18 cellular contexts compared by ENCODE assay signal in the genomic region with DNA sequence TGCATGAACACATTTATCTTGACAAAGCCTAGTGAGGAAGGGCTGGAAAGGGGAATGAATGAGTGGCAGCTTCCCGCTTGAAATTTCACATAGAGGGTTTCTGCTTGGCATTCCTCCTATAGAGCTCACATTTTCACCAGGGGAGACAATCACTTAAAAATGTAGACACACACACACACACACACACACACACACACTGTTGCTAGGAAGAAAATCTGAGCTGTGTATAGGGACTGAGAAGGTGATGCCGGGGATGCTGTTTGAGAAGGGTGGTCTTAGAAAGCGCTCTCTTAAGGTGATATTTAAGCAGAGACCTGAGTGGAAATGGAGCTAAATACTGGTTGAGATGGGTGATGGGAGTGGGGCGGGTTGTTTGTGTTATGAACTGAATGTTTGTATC.
DNase-seq lines count a peak whose midpoint lies in the region; ATAC-seq and TF ChIP-seq lines count a peak whose summit lies in the region.
"Had no signal": no experiment of that assay in that cellular context is flagged by ENCODE, and none has a peak within 500 bp of the region (broad histone marks: within the 10 kb centered on the region; RNA-seq: fewer than 3 reads in every experiment).

No MANE protein-coding gene starts in this region.

- intact Hi-C loops in dendritic cell treated with granulocyte-macrophage colony-stimulating factor and Interleukin-4, amounts not matched to agents 40 ng/mL and 50 ng/mL, for 4 days (cut with micrococcal nuclease): no loop called here
- intact Hi-C loops in gastrocnemius medialis (cut with DNase I; ENCODE audit: low total_unique reads): no loop called here
- intact Hi-C loops in CD4-positive, alpha-beta memory T cell (cut with micrococcal nuclease): no loop called here

- H3K79me2 ChIP-seq in DND-41 (ENCODE audit: insufficient read depth, low read length) (no peaks in the 10 kb centered on the region), Loucy (ENCODE audit: insufficient read depth, low read length) (no peaks in the 10 kb centered on the region), mesendoderm (ENCODE audit: control insufficient read depth, insufficient read depth, low read length) (no peaks in the 10 kb centered on the region)

- no peaks in the 10 kb centered on the region for H3K27me3 ChIP-seq in DND-41 (ENCODE audit: insufficient read depth, low read length, poor library complexity)
- H3K27me3 ChIP-seq in Loucy (ENCODE audit: insufficient read depth, low read length, poor library complexity, severe bottlenecking): no peaks in the 10 kb centered on the region
- H3K27me3 ChIP-seq in mesendoderm (ENCODE audit: insufficient read depth, low read length, poor library complexity): no peaks in the 10 kb centered on the region
- no peaks in the 10 kb centered on the region for H3K27me3 ChIP-seq in gastrocnemius medialis
- no peaks in the 10 kb centered on the region for H3K27me3 ChIP-seq in CD4-positive, alpha-beta memory T cell (ENCODE audit: insufficient read depth, low read length)
- H3K27me3 ChIP-seq: BLaER1 had no signal

- H3K56ac ChIP-seq in mesendoderm (ENCODE audit: low read length): no peak overlapping the region

- H3K9me2 ChIP-seq in Loucy (replicated peaks; ENCODE audit: low read depth, low read length): no peaks in the 10 kb centered on the region

- H4K5ac ChIP-seq in mesendoderm (ENCODE audit: low read length): no peak overlapping the region

- H3K4ac ChIP-seq in mesendoderm (ENCODE audit: low read depth, low read length): no peak overlapping the region

- no peaks in the 10 kb centered on the region for H3K9me3 Mint-ChIP-seq in dendritic cell treated with granulocyte-macrophage colony-stimulating factor and Interleukin-4, amounts not matched to agents 40 ng/mL and 50 ng/mL, for 4 days
- H3K9me3 Mint-ChIP-seq in CD4-positive, alpha-beta memory T cell: peaks cover 0 to 3% (median 0%) of the 10 kb centered on the region in 8 donors
- H3K9me3 Mint-ChIP-seq: CD14-positive monocyte; CD8-positive, alpha-beta T cell had no signal

- H3K4me2 ChIP-seq in DND-41 (ENCODE audit: insufficient read depth, low read length): no peak overlapping the region
- no peak overlapping the region for H3K4me2 ChIP-seq in Loucy (ENCODE audit: low read depth, low read length, poor library complexity, severe bottlenecking)
- no peak overlapping the region for H3K4me2 ChIP-seq in mesendoderm (ENCODE audit: low read length)
- H3K4me2 ChIP-seq: BLaER1 had no signal

- peak overlapping the region; percentile 10; the same call in 1 of the 2 replicates for H2AFZ ChIP-seq in DND-41 (ENCODE audit: low read depth, low read length)
- peak overlapping the region; percentile 21; the same call in 1 of the 2 replicates for H2AFZ ChIP-seq in Loucy (ENCODE audit: low read length)
- H2AFZ ChIP-seq: GM23338 had no signal

- no peak overlapping the region for H2BK15ac ChIP-seq in mesendoderm (replicated peaks; ENCODE audit: low read depth)

- no peak overlapping the region for H3K23ac ChIP-seq in mesendoderm (ENCODE audit: low read length)

- H4K20me1 ChIP-seq in DND-41 (ENCODE audit: insufficient read depth, low read length): no peaks in the 10 kb centered on the region
- H4K20me1 ChIP-seq in Loucy (ENCODE audit: insufficient read depth, low read length, poor library complexity, severe bottlenecking): no peaks in the 10 kb centered on the region
- H4K20me1 ChIP-seq: BLaER1 had no signal

- H3K27ac Mint-ChIP-seq in dendritic cell treated with granulocyte-macrophage colony-stimulating factor and Interleukin-4, amounts not matched to agents 40 ng/mL and 50 ng/mL, for 4 days: peak overlapping the region; percentile 23
- peak overlapping the region in 1 of 7 donors; percentile 73 for H3K27ac Mint-ChIP-seq in CD4-positive, alpha-beta memory T cell
- H3K27ac Mint-ChIP-seq: CD8-positive, alpha-beta T cell; IgD-negative memory B cell had no signal

- TF ChIP-seq CTCF in DND-41 (IDR thresholded peaks at IDR 0.05; ENCODE audit: borderline replicate concordance, extremely low read depth, low read length, poor library complexity, severe bottlenecking) (no peak), Loucy (conservative IDR thresholded peaks at IDR 0.05; ENCODE audit: low read length) (no peak), gastrocnemius medialis (IDR thresholded peaks at IDR 0.05 in 4 of 5, conservative IDR thresholded peaks at IDR 0.05 in 1 of 5) (no peak)

- POLR2A ChIA-PET in CD4-positive, alpha-beta memory T cell (lab: Charles Lee; ENCODE audit: partially characterized antibody): no interaction called here

- no peak overlapping the region; the same call in 1 of the 2 replicates for H3K27ac ChIP-seq in DND-41 (ENCODE audit: low read length)
- H3K27ac ChIP-seq in mesendoderm (ENCODE audit: low read depth, low read length): no peak overlapping the region
- no peak overlapping the region for H3K27ac ChIP-seq in gastrocnemius medialis
- H3K27ac ChIP-seq in CD4-positive, alpha-beta memory T cell (ENCODE audit: low read depth, low read length): no peak overlapping the region

- no peaks in the 10 kb centered on the region for H3F3A ChIP-seq in Loucy (ENCODE audit: low read depth)

- DNase-seq in DND-41: no peak
- peak; percentile 21 for DNase-seq in mesendoderm
- no peak for DNase-seq in gastrocnemius medialis
- no peak for DNase-seq in CD4-positive, alpha-beta memory T cell
- DNase-seq: 8988T; Calu3; CD8-positive, alpha-beta T cell; DMS53; H9 had no signal

- H2AK5ac ChIP-seq in mesendoderm (ENCODE audit: low read length): no peak overlapping the region

- no peak for TF ChIP-seq POLR2A in gastrocnemius medialis (IDR thresholded peaks at IDR 0.05)

- no peak overlapping the region for H2BK5ac ChIP-seq in mesendoderm (ENCODE audit: low read length)

- H3K4me3 Mint-ChIP-seq in dendritic cell treated with granulocyte-macrophage colony-stimulating factor and Interleukin-4, amounts not matched to agents 40 ng/mL and 50 ng/mL, for 4 days: no peak overlapping the region
- no peak overlapping the region for H3K4me3 Mint-ChIP-seq in CD4-positive, alpha-beta memory T cell
- H3K4me3 Mint-ChIP-seq: CD14-positive monocyte; CD8-positive, alpha-beta T cell; GM23338; H9; IgD-negative memory B cell had no signal

- H3K4me3 ChIP-seq in DND-41 (ENCODE audit: low read depth in 1 of 2, low read length in 2 of 2): no peak overlapping the region
- H3K4me3 ChIP-seq in Loucy (ENCODE audit: low read length, poor library complexity, severe bottlenecking): no peak overlapping the region
- H3K4me3 ChIP-seq in mesendoderm (ENCODE audit: low read length): no peak overlapping the region
- no peak overlapping the region for H3K4me3 ChIP-seq in gastrocnemius medialis
- H3K4me3 ChIP-seq in CD4-positive, alpha-beta memory T cell (ENCODE audit: low read length in 2 of 2): no peak overlapping the region
- H3K4me3 ChIP-seq: BLaER1, GM23338 had no signal

- H3K4me1 ChIP-seq in DND-41 (ENCODE audit: insufficient read depth, low read length) (peaks cover 29% of the 10 kb centered on the region), Loucy (ENCODE audit: insufficient read depth, low read length, poor library complexity, severe bottlenecking) (peaks cover 53% of the 10 kb centered on the region), mesendoderm (ENCODE audit: control insufficient read depth, low read depth, low read length) (no peaks in the 10 kb centered on the region), gastrocnemius medialis (no peaks in the 10 kb centered on the region)
- H3K4me1 ChIP-seq in CD4-positive, alpha-beta memory T cell (ENCODE audit: insufficient read depth, low read length): no peaks in the 10 kb centered on the region

- CTCF ChIA-PET in CD4-positive, alpha-beta memory T cell (lab: Charles Lee; ENCODE audit: partially characterized antibody): interaction anchor here (0.6 kb wide), 1 partner anchor 1063 kb away, joined by 3 read pairs; no protein-coding TSS in a partner anchor

- no CpG with 5 or more reads among the region's 4 CpGs for WGBS in mesendoderm (ENCODE audit: extremely low coverage, insufficient coverage, low lambda C conversion rate)

- H3K27me3 Mint-ChIP-seq in dendritic cell treated with granulocyte-macrophage colony-stimulating factor and Interleukin-4, amounts not matched to agents 40 ng/mL and 50 ng/mL, for 4 days: no peaks in the 10 kb centered on the region
- no peaks in the 10 kb centered on the region for H3K27me3 Mint-ChIP-seq in CD4-positive, alpha-beta memory T cell
- H3K27me3 Mint-ChIP-seq: IgD-negative memory B cell had no signal

- H3K4me1 Mint-ChIP-seq in dendritic cell treated with granulocyte-macrophage colony-stimulating factor and Interleukin-4, amounts not matched to agents 40 ng/mL and 50 ng/mL, for 4 days (ENCODE audit: low read depth): peaks cover 37% of the 10 kb centered on the region
- peaks cover 0 to 6% (median 0%) of the 10 kb centered on the region in 4 donors for H3K4me1 Mint-ChIP-seq in CD4-positive, alpha-beta memory T cell

- H3K36me3 ChIP-seq in DND-41 (ENCODE audit: insufficient read depth, low read length) (no peaks in the 10 kb centered on the region), Loucy (ENCODE audit: insufficient read depth, low read length) (no peaks in the 10 kb centered on the region), mesendoderm (ENCODE audit: control insufficient read depth, insufficient read depth, low read length) (no peaks in the 10 kb centered on the region), gastrocnemius medialis (no peaks in the 10 kb centered on the region)
- H3K36me3 ChIP-seq in CD4-positive, alpha-beta memory T cell (ENCODE audit: insufficient read depth, low read length): no peaks in the 10 kb centered on the region

- H3K9ac ChIP-seq in DND-41 (ENCODE audit: low read depth, low read length): no peak overlapping the region
- H3K9ac ChIP-seq in Loucy (ENCODE audit: low read depth, low read length, poor library complexity, severe bottlenecking): no peak overlapping the region
- no peak overlapping the region for H3K9ac ChIP-seq in mesendoderm (ENCODE audit: low read length)
- H3K9ac ChIP-seq: BLaER1 had no signal

- H2BK120ac ChIP-seq in mesendoderm (ENCODE audit: low read depth, low read length): no peak overlapping the region

- H3K79me1 ChIP-seq in mesendoderm (ENCODE audit: low read length): no peaks in the 10 kb centered on the region

- H4K8ac ChIP-seq in mesendoderm (ENCODE audit: low read depth, low read length): no peak overlapping the region

- ATAC-seq in DND-41 (ENCODE audit: insufficient read depth, low read depth) (no peak), GM21381 (IDR thresholded peaks at IDR 0.05; ENCODE audit: unreplicated experiment) (no peak), gastrocnemius medialis (no peak), GM19324 (IDR thresholded peaks at IDR 0.05; ENCODE audit: low FRiP score, unreplicated experiment) (no peak)
- ATAC-seq: CD8-positive, alpha-beta T cell; HepG2 had no signal

- H3K9me3 ChIP-seq in DND-41 (ENCODE audit: insufficient read depth, low read length, severe bottlenecking) (no peaks in the 10 kb centered on the region), Loucy (ENCODE audit: insufficient read depth, low read depth, low read length) (no peaks in the 10 kb centered on the region), gastrocnemius medialis (no peaks in the 10 kb centered on the region)
- H3K9me3 ChIP-seq in CD4-positive, alpha-beta memory T cell (ENCODE audit: control insufficient read depth in 1 of 2, low read length in 2 of 2): no peaks in the 10 kb centered on the region
- H3K9me3 ChIP-seq: BLaER1 had no signal

- in situ Hi-C loops in gastrocnemius medialis (cut with MboI; ENCODE audit: low sequenced_read_pairs in 4 of 4): no loop called here

- no peak overlapping the region for H3K18ac ChIP-seq in mesendoderm (ENCODE audit: low read length)

- H3K36me3 Mint-ChIP-seq in dendritic cell treated with granulocyte-macrophage colony-stimulating factor and Interleukin-4, amounts not matched to agents 40 ng/mL and 50 ng/mL, for 4 days (ENCODE audit: low read depth): no peaks in the 10 kb centered on the region
- peaks cover 0 to 13% of the 10 kb centered on the region in 2 donors for H3K36me3 Mint-ChIP-seq in CD4-positive, alpha-beta memory T cell
- H3K36me3 Mint-ChIP-seq: CD14-positive monocyte; CD8-positive, alpha-beta T cell had no signal
